Comparison of ENCODE assay signal across 24 cellular contexts in the genomic region with DNA sequence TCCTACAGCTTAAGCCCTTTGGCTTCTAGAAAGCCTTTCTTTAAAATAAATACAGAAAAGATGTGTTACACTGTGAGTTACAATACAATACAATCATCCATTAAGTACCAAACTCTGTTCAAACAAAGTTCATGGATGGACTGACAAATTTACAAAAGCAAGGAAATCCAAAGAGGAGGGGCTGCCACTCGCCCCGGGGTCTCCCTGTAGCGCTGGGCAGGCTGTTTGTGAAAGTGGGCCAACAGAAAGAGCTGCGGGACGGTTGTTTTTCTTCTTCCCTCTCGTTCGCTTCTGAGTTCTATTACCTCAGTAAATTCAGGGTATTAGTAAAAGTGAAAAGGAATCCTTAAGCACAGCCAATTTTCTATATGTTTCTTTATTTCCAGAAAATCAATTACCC.
"Had no signal": no experiment of that assay in that cellular context is flagged by ENCODE, and none has a peak within 500 bp of the region (broad histone marks: within the 10 kb centered on the region; RNA-seq: fewer than 3 reads in every experiment).

No MANE protein-coding gene starts in this region.

- H3K4me1 Mint-ChIP-seq: activated naive CD4-positive, alpha-beta T cell treated with anti-CD3 and anti-CD28 coated beads, Interleukin-2, amount 50 U/mL, for 24 hours; stimulated activated effector memory CD8-positive, alpha-beta T cell treated with anti-CD3 and anti-CD28 coated beads, Interleukin-12 subunit alpha, Interleukin-12 subunit beta, amount 100 ng/mL, for 72 hours had no signal

- H3K36me3 ChIP-seq: adrenal gland, gastrocnemius medialis, heart right ventricle, thoracic aorta had no signal

- H3K4me1 ChIP-seq: adrenal gland, body of pancreas, gastrocnemius medialis, psoas muscle had no signal

- H3K4me3 Mint-ChIP-seq: activated B cell treated with CpG ODN at 0.5 μM for 24 hours; activated CD8-positive, alpha-beta T cell treated with anti-CD3 and anti-CD28 coated beads, Interleukin-2, amount 10 ng/mL, durations not matched to agents 7 days and 5 days; activated naive CD4-positive, alpha-beta T cell treated with anti-CD3 and anti-CD28 coated beads, Interleukin-2, amount 50 U/mL, for 24 hours; effector memory CD8-positive, alpha-beta T cell; naive thymus-derived CD4-positive, alpha-beta T cell; stimulated activated effector memory CD8-positive, alpha-beta T cell treated with anti-CD3 and anti-CD28 coated beads, Interleukin-12 subunit alpha, Interleukin-12 subunit beta, amount 100 ng/mL, for 72 hours had no signal

- H3K27me3 Mint-ChIP-seq: activated B cell treated with CpG ODN at 0.5 μM for 24 hours had no signal

- ATAC-seq: activated CD8-positive, alpha-beta T cell treated with anti-CD3 and anti-CD28 coated beads, Interleukin-2, amount 10 ng/mL, durations not matched to agents 7 days and 5 days; body of pancreas; effector memory CD8-positive, alpha-beta T cell; gastrocnemius medialis; left colon; mucosa of descending colon; psoas muscle; stimulated activated effector memory CD8-positive, alpha-beta T cell treated with anti-CD3 and anti-CD28 coated beads, Interleukin-12 subunit alpha, Interleukin-12 subunit beta, amount 100 ng/mL, for 72 hours had no signal

- H3K9me3 Mint-ChIP-seq: activated naive CD4-positive, alpha-beta T cell treated with anti-CD3 and anti-CD28 coated beads, Interleukin-2, amount 50 U/mL, for 24 hours; effector memory CD8-positive, alpha-beta T cell; naive thymus-derived CD4-positive, alpha-beta T cell; stimulated activated effector memory CD8-positive, alpha-beta T cell treated with anti-CD3 and anti-CD28 coated beads, Interleukin-12 subunit alpha, Interleukin-12 subunit beta, amount 100 ng/mL, for 72 hours had no signal

- H3K9me3 ChIP-seq: adrenal gland, body of pancreas, gastrocnemius medialis, heart right ventricle, mucosa of descending colon, psoas muscle, thoracic aorta had no signal

- DNase-seq: activated B cell treated with CpG ODN at 0.5 μM for 24 hours; activated CD4-positive, alpha-beta T cell treated with anti-CD3 and anti-CD28 coated beads for 48 hours; activated CD8-positive, alpha-beta memory T cell treated with anti-CD3 and anti-CD28 coated beads, Interleukin-2, amount 50 U/mL, for 4 hours; activated CD8-positive, alpha-beta T cell treated with anti-CD3 and anti-CD28 coated beads, Interleukin-2, amount 10 ng/mL, durations not matched to agents 7 days and 5 days; activated effector memory CD4-positive, alpha-beta T cell treated with anti-CD3 and anti-CD28 coated beads, Interleukin-2, amount 50 U/mL, for 16 hours; activated T-cell treated with anti-CD3 and anti-CD28 coated beads, Interleukin-2, amount 50 U/mL, for 48 hours; body of pancreas; cerebellar nuclear complex; dermis blood vessel endothelial cell; effector memory CD8-positive, alpha-beta T cell; gastrocnemius medialis; heart right ventricle; left colon; mammary epithelial cell; naive thymus-derived CD4-positive, alpha-beta T cell; psoas muscle; stimulated activated CD4-positive, alpha-beta T cell treated with anti-CD3 and anti-CD28 coated beads, Interleukin-2, amount 100 ng/mL, for 24 hours; T-helper 2 cell had no signal

- H3K36me3 Mint-ChIP-seq: activated naive CD4-positive, alpha-beta T cell treated with anti-CD3 and anti-CD28 coated beads, Interleukin-2, amount 50 U/mL, for 24 hours; naive thymus-derived CD4-positive, alpha-beta T cell had no signal

- H3K27ac Mint-ChIP-seq: activated B cell treated with CpG ODN at 0.5 μM for 24 hours; activated CD8-positive, alpha-beta T cell treated with anti-CD3 and anti-CD28 coated beads, Interleukin-2, amount 10 ng/mL, durations not matched to agents 7 days and 5 days; activated naive CD4-positive, alpha-beta T cell treated with anti-CD3 and anti-CD28 coated beads, Interleukin-2, amount 50 U/mL, for 24 hours; effector memory CD8-positive, alpha-beta T cell; naive thymus-derived CD4-positive, alpha-beta T cell; stimulated activated effector memory CD8-positive, alpha-beta T cell treated with anti-CD3 and anti-CD28 coated beads, Interleukin-12 subunit alpha, Interleukin-12 subunit beta, amount 100 ng/mL, for 72 hours had no signal

- H3K27ac ChIP-seq: adrenal gland, body of pancreas, epithelial cell of prostate, gastrocnemius medialis, psoas muscle, thoracic aorta had no signal

- H3K27me3 ChIP-seq: adrenal gland, body of pancreas, gastrocnemius medialis, heart right ventricle had no signal

- H3K4me3 ChIP-seq: adrenal gland, body of pancreas, gastrocnemius medialis, heart right ventricle, mucosa of descending colon, psoas muscle, thoracic aorta had no signal
